Comparison of ENCODE assay signal across 24 cellular contexts in genomic region chr2:182023235-182023634, GRCh38. TPM values are rescaled to one million over a fixed set of nuclear protein-coding genes. Genes with fewer than 3 reads are reported as not detected.
"Had no signal": no experiment of that assay in that cellular context is flagged by ENCODE, and none has a peak within 500 bp of the region (broad histone marks: within the 10 kb centered on the region; RNA-seq: fewer than 3 reads in every experiment).

No MANE protein-coding gene starts in this region.

- ATAC-seq: Panc1, PC-3, T-cell had no signal

- H3K36me3 Mint-ChIP-seq: T-cell had no signal

- H3K27ac Mint-ChIP-seq: T-cell had no signal

- DNase-seq: Karpas-422, KG1, MG63, NCI-H1092, NCI-H1105 treated with DMSO at 0.1 percent for 48 hours, NCI-H1417 treated with DMSO at 0.1 percent for 48 hours, NCI-H146, NCI-H1694 treated with DMSO at 0.1 percent for 48 hours, NCI-H1930, NCI-H2081, NCI-H2171, NCI-H226, NCI-H446, NCI-H510A, NCI-H524 treated with DMSO at 0.1 percent for 48 hours, NCI-H69, NCI-H774, PC-3, SHP77, SK-N-SH, SW 1271, T-cell had no signal

- H3K4me1 Mint-ChIP-seq: T-cell had no signal

- H3K27me3 Mint-ChIP-seq: T-cell had no signal

- H3K4me3 Mint-ChIP-seq: T-cell had no signal

RNA-seq across cellular contexts. Expression of gene PPP1R1C, which starts 37.6 kb away (rescaled TPM):
- total RNA-seq: HT-29, T-cell had no signal
